Comparison of ENCODE assay signal across 21 cellular contexts in the genomic region with DNA sequence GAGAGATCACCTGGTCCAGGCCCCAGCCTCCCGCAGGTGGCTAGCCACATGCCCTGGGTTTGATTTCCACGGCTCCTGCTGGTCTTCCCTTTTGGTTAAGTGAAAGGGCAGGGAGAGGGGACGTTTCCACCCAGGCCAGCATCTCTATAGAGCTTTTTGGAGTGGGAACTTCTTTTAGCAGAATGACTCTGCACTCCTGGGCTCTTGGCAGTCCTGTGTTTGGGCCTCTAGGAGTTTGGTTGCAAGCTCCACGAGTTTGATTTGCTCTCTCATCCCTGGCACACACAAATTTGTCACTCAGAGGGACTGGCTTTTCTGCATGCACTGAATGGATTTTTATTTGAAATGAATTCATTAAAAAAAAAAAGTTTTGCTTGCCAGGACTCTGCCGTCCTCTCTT. TPM values are rescaled to one million over a fixed set of nuclear protein-coding genes. Genes with fewer than 3 reads are reported as not detected.
DNase-seq lines count a peak whose midpoint lies in the region; ATAC-seq, FAIRE-seq and TF ChIP-seq lines count a peak whose summit lies in the region.
"Had no signal": no experiment of that assay in that cellular context is flagged by ENCODE, and none has a peak within 500 bp of the region (broad histone marks: within the 10 kb centered on the region; RNA-seq: fewer than 3 reads in every experiment).

No MANE protein-coding gene starts in this region.

- no peak overlapping the region for H3K4me3 Mint-ChIP-seq in T-helper 2 cell treated with Interferon-gamma antibody and Interleukin-4, amounts not matched to agents 5 μg/mL and 100 μg/mL, for 36 hours
- no peak overlapping the region for H3K4me3 Mint-ChIP-seq in naive thymus-derived CD8-positive, alpha-beta T cell
- H3K4me3 Mint-ChIP-seq: activated naive CD8-positive, alpha-beta T cell; activated T-helper 17 cell treated with anti-CD3 and anti-CD28 coated beads, Interleukin-2, amount 50 U/mL, for 72 hours had no signal

- H4K20me1 ChIP-seq in K562 (replicated peaks; ENCODE audit: control insufficient read depth, insufficient read depth, low read length): no peaks in the 10 kb centered on the region; the same call in none of the 2 replicates

- H3K27ac Mint-ChIP-seq in T-helper 2 cell treated with Interferon-gamma antibody and Interleukin-4, amounts not matched to agents 5 μg/mL and 100 μg/mL, for 36 hours: no peak overlapping the region
- peak overlapping the region in 1 of 10 donors; percentile 22 for H3K27ac Mint-ChIP-seq in naive thymus-derived CD8-positive, alpha-beta T cell
- H3K27ac Mint-ChIP-seq: activated naive CD8-positive, alpha-beta T cell; activated T-helper 17 cell treated with anti-CD3 and anti-CD28 coated beads, Interleukin-2, amount 50 U/mL, for 72 hours had no signal

- TF ChIP-seq POLR2A in K562 (conservative IDR thresholded peaks at IDR 0.05) (no peak), sigmoid colon (IDR thresholded peaks at IDR 0.05) (no peak)

- no peak overlapping the region for H2AFZ ChIP-seq in K562 (ENCODE audit: low read depth, low read length)

- no peak overlapping the region for H3K27ac ChIP-seq in K562 (ENCODE audit: extremely low read depth, low read depth, low read length)
- H3K27ac ChIP-seq in right atrium auricular region: peak overlapping the region; percentile 50 to 70
- H3K27ac ChIP-seq in sigmoid colon: peak overlapping the region; percentile 26 to 62 (median 42)
- H3K27ac ChIP-seq: lower lobe of right lung, RWPE1 had no signal

- no peak for TF ChIP-seq RAD21 in K562 (CRISPR knock-in tag; conservative IDR thresholded peaks at IDR 0.05 in 1 of 2, IDR thresholded peaks at IDR 0.05 in 1 of 2)

- H3K9me1 ChIP-seq in K562 (ENCODE audit: control insufficient read depth, insufficient read depth, low read length): no peaks in the 10 kb centered on the region

- TF ChIP-seq CTCF in K562 (IDR thresholded peaks at IDR 0.05 in 2 of 3, conservative IDR thresholded peaks at IDR 0.05 in 1 of 3; ENCODE audit: insufficient read depth in 2 of 3, low read depth in 1 of 3, low read length in 3 of 3) (no peak), right atrium auricular region (IDR thresholded peaks at IDR 0.05) (no peak), sigmoid colon (IDR thresholded peaks at IDR 0.05) (no peak)

- H3K36me3 ChIP-seq in K562 (ENCODE audit: control insufficient read depth, insufficient read depth, low read length): peaks cover 24% of the 10 kb centered on the region; the same call in 2 of the 3 replicates
- H3K36me3 ChIP-seq in right atrium auricular region: no peaks in the 10 kb centered on the region
- no peaks in the 10 kb centered on the region for H3K36me3 ChIP-seq in sigmoid colon

- POLR2A ChIA-PET in K562 (lab: Yijun Ruan, JAX): interaction anchor here (0.6 to 1.2 kb wide), 2 partner anchors 32 to 264 kb away, joined by 3 to 5 read pairs; no protein-coding TSS in a partner anchor
- POLR2A ChIA-PET in naive thymus-derived CD8-positive, alpha-beta T cell (lab: Charles Lee): interaction anchor here (0.7 kb wide), 1 partner anchor 560 kb away, joined by 3 read pairs; no protein-coding TSS in a partner anchor

- no peak for ATAC-seq in K562
- no peak for ATAC-seq in naive thymus-derived CD8-positive, alpha-beta T cell
- no peak for ATAC-seq in HG02938 (IDR thresholded peaks at IDR 0.05; ENCODE audit: unreplicated experiment)
- ATAC-seq: activated T-helper 17 cell treated with anti-CD3 and anti-CD28 coated beads, Interleukin-2, amount 50 U/mL, for 72 hours; SK-N-SH treated with all-trans-retinoic acid at 6 μM for 48 hours had no signal

- peak; percentile 10 for DNase-seq in COLO668 (lab: John Stamatoyannopoulos, UW; ENCODE audit: unreplicated experiment)
- no peak for DNase-seq in K562 (ENCODE audit: extremely low read depth in 1 of 4, low spot score in 3 of 4)
- no peak for DNase-seq in right atrium auricular region (ENCODE audit: low spot score)
- no peak for DNase-seq in sigmoid colon
- DNase-seq in T-helper 2 cell treated with Interferon-gamma antibody and Interleukin-4, amounts not matched to agents 5 μg/mL and 100 μg/mL, for 36 hours (ENCODE audit: low spot score): no peak
- no peak for DNase-seq in naive thymus-derived CD8-positive, alpha-beta T cell
- no peak for DNase-seq in midbrain (lab: John Stamatoyannopoulos, UW)
- DNase-seq: EL, KBM-7, lower lobe of right lung, NCI-H2171 treated with DMSO at 0.1 percent for 48 hours, NCI-H526, occipital lobe, retina had no signal

- no TSS peak for BruUV-seq in K562 (replicated peaks; lab: Mats Ljungman, UMichigan)

- 64% methylated on average over 5 of the region's 5 CpGs for WGBS in K562 (ENCODE audit: insufficient coverage, low coverage, missing lambda C conversion rate)
- 68 to 81% methylated on average over 5 of the region's 5 CpGs for WGBS in sigmoid colon, 2 donors

- H3K9ac ChIP-seq in K562 (ENCODE audit: insufficient read depth in 1 of 2, low read depth in 2 of 2, low read length in 2 of 2): no peak overlapping the region

- H3K9me3 Mint-ChIP-seq in T-helper 2 cell treated with Interferon-gamma antibody and Interleukin-4, amounts not matched to agents 5 μg/mL and 100 μg/mL, for 36 hours: no peaks in the 10 kb centered on the region
- H3K9me3 Mint-ChIP-seq in naive thymus-derived CD8-positive, alpha-beta T cell: no peaks in the 10 kb centered on the region
- H3K9me3 Mint-ChIP-seq: activated T-helper 17 cell treated with anti-CD3 and anti-CD28 coated beads, Interleukin-2, amount 50 U/mL, for 72 hours had no signal

- peaks cover 45% of the 10 kb centered on the region for H3K79me2 ChIP-seq in K562 (ENCODE audit: control insufficient read depth, insufficient read depth, low read length)

- in situ Hi-C loops in K562 (cut with MboI): no loop called here

- H3K9me3 ChIP-seq in K562 (replicated peaks; ENCODE audit: control insufficient read depth, insufficient read depth, low read depth, low read length) (no peaks in the 10 kb centered on the region), right atrium auricular region (no peaks in the 10 kb centered on the region), sigmoid colon (no peaks in the 10 kb centered on the region)
- H3K9me3 ChIP-seq: lower lobe of right lung had no signal

- peaks cover 48% of the 10 kb centered on the region for H3K4me1 Mint-ChIP-seq in T-helper 2 cell treated with Interferon-gamma antibody and Interleukin-4, amounts not matched to agents 5 μg/mL and 100 μg/mL, for 36 hours (ENCODE audit: low read depth)
- H3K4me1 Mint-ChIP-seq in naive thymus-derived CD8-positive, alpha-beta T cell: peaks cover 34 to 71% (median 66%) of the 10 kb centered on the region in 4 donors

- intact Hi-C loops in K562 (cut with micrococcal nuclease) (no loop called here), sigmoid colon (cut with DNase I) (loop anchor here (5.0 kb wide), 1 partner anchor 318 kb away; no protein-coding TSS in a partner anchor)

- H3K36me3 Mint-ChIP-seq in T-helper 2 cell treated with Interferon-gamma antibody and Interleukin-4, amounts not matched to agents 5 μg/mL and 100 μg/mL, for 36 hours (ENCODE audit: low read depth): peaks cover 42% of the 10 kb centered on the region
- peaks cover 0 to 38% (median 0%) of the 10 kb centered on the region in 3 donors for H3K36me3 Mint-ChIP-seq in naive thymus-derived CD8-positive, alpha-beta T cell

- H3K4me1 ChIP-seq in K562 (replicated peaks in 1 of 2; ENCODE audit: control insufficient read depth in 2 of 2, insufficient read depth in 2 of 2, low read length in 2 of 2) (peaks cover 18 to 32% of the 10 kb centered on the region in 2 experiments), right atrium auricular region (peaks cover 0 to 33% of the 10 kb centered on the region in 2 donors), sigmoid colon (peaks cover 0 to 29% (median 24%) of the 10 kb centered on the region in 4 donors)
- H3K4me1 ChIP-seq: lower lobe of right lung had no signal

- CTCF ChIA-PET in K562 (lab: Yijun Ruan, JAX; ENCODE audit: low intra/inter-chr PET ratio): no interaction called here

- TF ChIP-seq EP300 in K562 (IDR thresholded peaks at IDR 0.05; ENCODE audit: low read length) (no peak), sigmoid colon (IDR thresholded peaks at IDR 0.05) (no peak)

- no peak overlapping the region for H3K4me2 ChIP-seq in K562 (ENCODE audit: insufficient read depth, low read length)

- FAIRE-seq in K562 (lab: Jason Lieb, UNC): no peak
- FAIRE-seq: D721Med, endometrium had no signal

- H3K4me3 ChIP-seq in K562 (no peak overlapping the region), right atrium auricular region (no peak overlapping the region), sigmoid colon (no peak overlapping the region)
- H3K4me3 ChIP-seq: lower lobe of right lung had no signal

- no peaks in the 10 kb centered on the region for H3K27me3 Mint-ChIP-seq in T-helper 2 cell treated with Interferon-gamma antibody and Interleukin-4, amounts not matched to agents 5 μg/mL and 100 μg/mL, for 36 hours (ENCODE audit: low read depth)
- no peaks in the 10 kb centered on the region for H3K27me3 Mint-ChIP-seq in naive thymus-derived CD8-positive, alpha-beta T cell
- H3K27me3 Mint-ChIP-seq: activated naive CD8-positive, alpha-beta T cell; activated T-helper 17 cell treated with anti-CD3 and anti-CD28 coated beads, Interleukin-2, amount 50 U/mL, for 72 hours had no signal

- no peaks in the 10 kb centered on the region for H3K27me3 ChIP-seq in K562 (ENCODE audit: control insufficient read depth in 2 of 2, insufficient read depth in 2 of 2, low read length in 2 of 2)
- no peaks in the 10 kb centered on the region for H3K27me3 ChIP-seq in right atrium auricular region
- H3K27me3 ChIP-seq in sigmoid colon: no peaks in the 10 kb centered on the region

RNA-seq across cellular contexts. Expression of gene MSI2, which starts 32.8 kb away (rescaled TPM):
- total RNA-seq in K562 (2011; cell fraction: chromatin; rRNA removed; ENCODE audit: low replicate concordance): 290 and 357 TPM in 2 replicates
- 109 and 121 TPM in 2 replicates for total RNA-seq in K562 (2011; cell fraction: nucleolus; rRNA removed)
- 200 and 269 TPM in 2 replicates for total RNA-seq in K562 (2011; cell fraction: nucleoplasm; rRNA removed)
- total RNA-seq in K562 (2014; rRNA removed) (29.7 and 51.4 TPM in 2 replicates), K562 (2014; rRNA removed; fragmentation: Illumina TruSeq; extraction: Trizol) (42.4 and 50.3 TPM in 2 replicates), K562 (2015; rRNA removed; fragmentation: Illumina TruSeq; extraction: Trizol) (45.2 and 50.9 TPM in 2 replicates), K562 (2021) (60.4 and 61.8 TPM in 2 replicates), right atrium auricular region (10 to 100 TPM; 30.1 to 41.1 TPM), sigmoid colon (10 to 100 TPM; 19.5 to 25.8 (median 20.8) TPM)
- polyA plus RNA-seq in K562 (2011; rRNA removed) (36.8 and 48.9 TPM in 2 replicates), K562 (2014; fragmentation: Illumina TruSeq; extraction: Trizol) (56.3 and 66.6 TPM in 2 replicates), K562 (2014; fragmentation: Nextera tagmentation; extraction: Ambion mirVana) (1 to 10 TPM; 4.6 to 5.3 TPM), K562 (2014; rRNA removed) (30.5 and 35.5 TPM in 2 replicates), sigmoid colon (10 to 100 TPM; 12.6 to 24.0 (median 22.2) TPM)
- polyA plus RNA-seq in K562 (2011; cell fraction: cytosol; rRNA removed): 25.6 and 43.5 TPM in 2 replicates
- polyA plus RNA-seq in K562 (2011; cell fraction: nucleus; rRNA removed): 61.4 and 77.7 TPM in 2 replicates
- polyA plus RNA-seq in K562 (2012): 37.7 and 43.6 TPM in 2 replicates
- polyA minus RNA-seq in K562 (2011; rRNA and poly(A)+ RNA removed): 72.6 and 78.9 TPM in 2 replicates
- 32.4 and 39.6 TPM in 2 replicates for polyA minus RNA-seq in K562 (2011; cell fraction: cytosol; rRNA and poly(A)+ RNA removed)
- polyA minus RNA-seq in K562 (2011; cell fraction: nucleus; rRNA and poly(A)+ RNA removed): 38.9 and 58.1 TPM in 2 replicates
- total RNA-seq in naive thymus-derived CD8-positive, alpha-beta T cell: 100 to 1,000 TPM; 122 to 136 TPM
- polyA plus RNA-seq in naive thymus-derived CD8-positive, alpha-beta T cell: 1 to 10 TPM; 2.5 to 4.9 (median 3.8) TPM
